ENCODE assay signal across 24 cellular contexts in the genomic region with DNA sequence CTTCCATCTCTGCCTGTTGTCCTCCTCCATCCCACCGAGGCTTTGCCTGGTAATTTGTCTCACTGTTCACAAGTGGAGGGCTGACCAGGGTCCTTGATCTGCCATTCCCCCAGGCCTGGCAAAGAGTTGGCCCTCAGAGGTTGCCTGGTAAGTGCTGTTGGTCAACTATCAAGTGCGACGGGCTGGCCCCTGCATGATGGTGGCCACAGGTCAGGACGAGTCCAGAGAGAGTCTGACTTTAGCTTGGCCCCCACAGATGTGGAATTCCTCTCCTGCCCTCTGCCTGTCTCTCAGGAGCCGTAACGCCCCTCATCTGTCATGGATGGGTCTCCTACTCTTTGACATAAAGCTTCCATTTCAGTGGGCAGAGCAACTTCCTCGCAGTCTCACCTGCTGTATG.
"Had no signal": no experiment of that assay in that cellular context is flagged by ENCODE, and none has a peak within 500 bp of the region (broad histone marks: within the 10 kb centered on the region; RNA-seq: fewer than 3 reads in every experiment).

No MANE protein-coding gene starts in this region.

- H3K4me2 ChIP-seq: hepatocyte had no signal

- H3K36me3 ChIP-seq: gastroesophageal sphincter, heart left ventricle, left lung, lower lobe of right lung had no signal

- ATAC-seq: effector memory CD8-positive, alpha-beta T cell; esophagus mucosa; foreskin keratinocyte; gastroesophageal sphincter; heart left ventricle; left cardiac atrium; left lung; left ventricle myocardium superior; lower lobe of right lung; naive thymus-derived CD8-positive, alpha-beta T cell had no signal

- H3K79me2 ChIP-seq: hepatocyte had no signal

- H3K9me3 ChIP-seq: gastroesophageal sphincter, heart left ventricle, left lung, lower lobe of right lung had no signal

- H2AFZ ChIP-seq: hepatocyte had no signal

- H3K27ac ChIP-seq: coronary artery, dorsolateral prefrontal cortex, epithelial cell of prostate, foreskin keratinocyte, gastroesophageal sphincter, heart left ventricle, hepatocyte, left lung, lower lobe of right lung had no signal

- H3K27me3 ChIP-seq: dorsolateral prefrontal cortex, gastroesophageal sphincter, heart left ventricle, hepatocyte, left lung had no signal

- H3K4me3 ChIP-seq: coronary artery, dorsolateral prefrontal cortex, gastroesophageal sphincter, heart left ventricle, hepatocyte, left lung, lower lobe of right lung had no signal

- H3K4me1 ChIP-seq: foreskin keratinocyte, gastroesophageal sphincter, heart left ventricle, left lung, lower lobe of right lung had no signal

- DNase-seq: dermis blood vessel endothelial cell; dorsolateral prefrontal cortex; effector CD8-positive, alpha-beta T cell; effector memory CD8-positive, alpha-beta T cell; endodermal cell; erythroblast; foreskin keratinocyte; heart left ventricle; hypothalamus; immature natural killer cell; left cardiac atrium; left ventricle myocardium superior; lower lobe of right lung; mammary epithelial cell; mesendoderm; midbrain; naive B cell; naive thymus-derived CD8-positive, alpha-beta T cell had no signal
